8 cellular contexts compared by ENCODE assay signal in genomic region chr5:75336625-75337336, GRCh38. TPM values are rescaled to one million over a fixed set of nuclear protein-coding genes. Genes with fewer than 3 reads are reported as not detected.
A peak's percentile ranks its signal among the peaks of the same experiment; 100 is the strongest.
DNase-seq lines count a peak whose midpoint lies in the region; ATAC-seq and TF ChIP-seq lines count a peak whose summit lies in the region.

HMGCR (plus strand) TSS chr5:75337220; CDS start chr5:75342606, 5,386 bp downstream.

- peaks cover 25% of the 10 kb centered on the region for H3K4me1 Mint-ChIP-seq in T-helper 17 cell

- peak; percentile 53 to 70 for TF ChIP-seq POLR2A in uterus (IDR thresholded peaks at IDR 0.05)

- H3K27ac ChIP-seq in angular gyrus (ENCODE audit: low read depth, low read length) (peak within 1 kb of the TSS; percentile 92), psoas muscle (peak within 1 kb of the TSS; percentile 82), uterus (peak within 1 kb of the TSS; percentile 85 to 93)

- intact Hi-C loops in left ventricle myocardium superior (cut with micrococcal nuclease), result no loop called here
- intact Hi-C loops in psoas muscle (cut with DNase I), result loop anchor here (2.0 to 10.0 kb wide), 3 partner anchors 100 to 284 kb away; partner anchors contain the start of genes ANKRD31 (in 2 of the 2) and GCNT4 (in 2 of the 2)
- intact Hi-C loops in uterus (cut with DNase I; ENCODE audit: low total_unique reads), result loop anchor here (5.0 kb wide), 1 partner anchor 649 kb away; the partner anchor contains the start of gene HEXB

- H3K27me3 ChIP-seq in psoas muscle (ENCODE audit: insufficient read depth in 3 of 3, low read length in 2 of 3) (no peaks in the 10 kb centered on the region), uterus (no peaks in the 10 kb centered on the region)

- no peak within 1 kb of the TSS for H3K4me3 Mint-ChIP-seq in T-helper 17 cell

- H3K4me1 ChIP-seq in psoas muscle, result peaks cover 10% of the 10 kb centered on the region
- H3K4me1 ChIP-seq in uterus, result peaks cover 0 to 7% of the 10 kb centered on the region in 2 donors

- 0% methylated on average over 49 to 55 of the region's 55 CpGs for WGBS in psoas muscle, 3 donors

- H3K27me3 Mint-ChIP-seq in T-helper 17 cell, result peaks cover 3% of the 10 kb centered on the region

- no peak within 1 kb of the TSS for H3K27ac Mint-ChIP-seq in T-helper 17 cell

- peak within 1 kb of the TSS; percentile 91 for H3K4me3 ChIP-seq in psoas muscle
- H3K4me3 ChIP-seq in uterus, result peak within 1 kb of the TSS; percentile 71 to 100

- DNase-seq in GM13977 (ENCODE audit: low spot score) (peak; percentile 93), NCI-H1694 (lab: John Stamatoyannopoulos, UW) (peak; percentile 98), T-helper 17 cell (peak; percentile 88 to 94 (median 89)), left ventricle myocardium superior (peak; percentile 99), psoas muscle (peak; percentile 98 to 99), uterus (peak; percentile 97 to 98)

- in situ Hi-C loops in GM13977 (cut with MboI; ENCODE audit: low pct_unique_long_range_greater_than_20kb, low sequenced_read_pairs, unreplicated experiment), result loop anchor here (25.0 kb wide), 1 partner anchor 351 kb away; no protein-coding TSS in a partner anchor

- ATAC-seq in HG02884 (IDR thresholded peaks at IDR 0.05; ENCODE audit: unreplicated experiment) (peak; percentile 97), T-helper 17 cell (peak; percentile 94), left ventricle myocardium superior (peak; percentile 99), psoas muscle (peak; percentile 98 to 99 (median 99))

- TF ChIP-seq CTCF in GM13977 (IDR thresholded peaks at IDR 0.05; ENCODE audit: extremely low read depth, insufficient read depth, missing control alignments), result peak; percentile 35
- no peak for TF ChIP-seq CTCF in psoas muscle (IDR thresholded peaks at IDR 0.05)
- peak in 2 of 4 experiments; percentile 21 to 24 for TF ChIP-seq CTCF in uterus (IDR thresholded peaks at IDR 0.05)

- H3K9me3 ChIP-seq in T-helper 17 cell (ENCODE audit: control insufficient read depth, low read length, poor library complexity, severe bottlenecking) (no peaks in the 10 kb centered on the region), psoas muscle (no peaks in the 10 kb centered on the region), uterus (no peaks in the 10 kb centered on the region)

- no peaks in the 10 kb centered on the region for H3K36me3 ChIP-seq in psoas muscle (ENCODE audit: insufficient read depth in 1 of 2, low read depth in 1 of 2)
- no peaks in the 10 kb centered on the region for H3K36me3 ChIP-seq in uterus

- H3K36me3 Mint-ChIP-seq in T-helper 17 cell (ENCODE audit: low read depth), result no peaks in the 10 kb centered on the region

RNA-seq across cellular contexts. Expression of gene HMGCR, which starts in this region (rescaled TPM):
- total RNA-seq in T-helper 17 cell (10 to 100 TPM; 37.9 to 48.0 TPM), left ventricle myocardium superior (10.1 TPM), psoas muscle (10 to 100 TPM in 1 of 4 donors, 1 to 10 TPM in 3; 4.7 to 11.7 (median 7.1) TPM), uterus (100 to 1,000 TPM in 1 of 4 donors, 10 to 100 TPM in 1, 1 to 10 TPM in 2; 3.3 to 132 (median 14.1) TPM)
- polyA plus RNA-seq in psoas muscle, result 1 to 10 TPM; 2.9 to 8.1 (median 4.8) TPM

Comparison
In these comparisons a context has a peak if more than half of its experiments do, and no peak if none do; other contexts are left out.
1. Peak in every context shown above with its lines: DNase-seq, ATAC-seq, H3K4me3 ChIP-seq and H3K27ac ChIP-seq.